In genomic region chr1:96387785-96388184, GRCh38 we compare ENCODE assay signal across 20 cellular contexts.
A peak's percentile ranks its signal among the peaks of the same experiment; 100 is the strongest.
DNase-seq lines count a peak whose midpoint lies in the region; ATAC-seq and TF ChIP-seq lines count a peak whose summit lies in the region.
"Had no signal": no experiment of that assay in that cellular context is flagged by ENCODE, and none has a peak within 500 bp of the region (broad histone marks: within the 10 kb centered on the region; RNA-seq: fewer than 3 reads in every experiment).

No MANE protein-coding gene starts in this region.

- H3K4me3 ChIP-seq in epithelial cell of proximal tubule (ENCODE audit: low read depth, low read length) = no peak overlapping the region
- H3K4me3 ChIP-seq: GM12878, SK-N-MC had no signal

- DNase-seq in NCI-H82 (lab: John Stamatoyannopoulos, UW) (peak; percentile 42), NCI-H82 treated with DMSO at 0.1 percent for 48 hours (lab: John Stamatoyannopoulos, UW; ENCODE audit: unreplicated experiment) (no peak), RKO (ENCODE audit: low spot score) (peak; percentile 17), epithelial cell of proximal tubule (ENCODE audit: low read depth) (peak; percentile 18), retina (peak; percentile 14), NCI-H1930 (lab: John Stamatoyannopoulos, UW) (no peak)
- no peak for DNase-seq in stimulated activated CD4-positive, alpha-beta T cell treated with anti-CD3 and anti-CD28 coated beads, Interleukin-4, amount 100 ng/mL, for 1 hour
- DNase-seq: 8988T; CD4-positive, alpha-beta memory T cell; GDM1; KG1; NCI-H1048; NCI-H1436 treated with DMSO at 0.1 percent for 48 hours; NCI-H510A; Right ventricle myocardium superior had no signal

- no peak for TF ChIP-seq CTCF in epithelial cell of proximal tubule (conservative IDR thresholded peaks at IDR 0.05; ENCODE audit: low read depth, low read length)

- no peak for ATAC-seq in GM21423 (IDR thresholded peaks at IDR 0.05; ENCODE audit: unreplicated experiment)
- ATAC-seq: GM12878, HCT116, Panc1 had no signal

Comparison
In these comparisons a context has a peak if more than half of its experiments do, and no peak if none do; other contexts are left out.
1. DNase-seq: peak in NCI-H82 (single experiment), RKO (single experiment), epithelial cell of proximal tubule (single experiment) and retina (single experiment); none in NCI-H82 treated with DMSO at 0.1 percent for 48 hours (single experiment), NCI-H1930 (0 of 2) and stimulated activated CD4-positive, alpha-beta T cell treated with anti-CD3 and anti-CD28 coated beads, Interleukin-4, amount 100 ng/mL, for 1 hour (single experiment).